Comparison of ENCODE assay signal across 1 cellular context in the genomic region with DNA sequence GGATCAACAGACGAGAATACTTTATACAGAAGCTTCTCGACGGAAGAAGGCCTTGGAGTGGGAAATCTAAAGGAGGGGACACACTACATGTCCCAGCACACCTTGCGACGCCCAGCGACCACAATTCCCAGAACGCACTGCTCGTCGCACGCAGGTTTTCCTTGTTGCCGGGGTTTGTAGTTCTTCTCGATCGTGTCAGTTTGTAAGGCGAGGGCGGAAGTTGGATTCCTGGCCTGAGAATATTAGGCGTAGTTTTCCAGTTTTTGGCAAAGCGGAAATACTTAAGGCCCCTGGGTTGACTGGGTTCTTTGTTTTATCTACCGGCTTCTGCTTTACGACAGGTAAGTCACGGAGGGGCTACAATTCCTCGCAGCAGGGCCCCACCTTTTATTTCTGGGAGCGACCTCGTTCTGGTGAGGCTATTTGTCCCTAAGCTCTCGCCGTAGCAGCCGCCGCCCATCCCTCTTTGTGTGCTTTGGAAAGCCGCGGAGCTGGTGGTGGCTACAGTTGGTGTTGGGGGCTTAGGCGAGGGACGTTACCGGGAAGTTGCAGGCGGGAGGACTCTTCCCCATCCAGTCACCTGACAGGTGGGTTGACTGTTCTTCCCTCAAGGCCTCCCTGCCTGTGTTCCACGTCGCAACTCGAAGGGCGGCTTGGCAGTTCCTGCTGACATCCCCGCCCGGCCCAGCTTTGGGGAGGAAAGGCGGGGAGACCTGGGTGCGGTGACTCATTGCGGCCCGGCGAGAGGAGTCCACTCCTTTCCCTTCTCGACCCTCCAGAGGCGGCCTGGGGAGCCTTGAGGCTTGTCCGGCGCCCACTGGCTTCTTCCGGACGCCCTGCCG.
TF ChIP-seq lines count a peak whose summit lies in the region.

TSS of gene DYNC1I2 (plus strand) at position 183 of the 842 bp plus-strand sequence. CDS start 2,687 bp downstream, outside the sequence.

TF ChIP-seq in A549, 52 proteins besides CTCF, POLR2A, EP300 and RAD21 (continued from another document):
- TF ChIP-seq, protein P1, sequence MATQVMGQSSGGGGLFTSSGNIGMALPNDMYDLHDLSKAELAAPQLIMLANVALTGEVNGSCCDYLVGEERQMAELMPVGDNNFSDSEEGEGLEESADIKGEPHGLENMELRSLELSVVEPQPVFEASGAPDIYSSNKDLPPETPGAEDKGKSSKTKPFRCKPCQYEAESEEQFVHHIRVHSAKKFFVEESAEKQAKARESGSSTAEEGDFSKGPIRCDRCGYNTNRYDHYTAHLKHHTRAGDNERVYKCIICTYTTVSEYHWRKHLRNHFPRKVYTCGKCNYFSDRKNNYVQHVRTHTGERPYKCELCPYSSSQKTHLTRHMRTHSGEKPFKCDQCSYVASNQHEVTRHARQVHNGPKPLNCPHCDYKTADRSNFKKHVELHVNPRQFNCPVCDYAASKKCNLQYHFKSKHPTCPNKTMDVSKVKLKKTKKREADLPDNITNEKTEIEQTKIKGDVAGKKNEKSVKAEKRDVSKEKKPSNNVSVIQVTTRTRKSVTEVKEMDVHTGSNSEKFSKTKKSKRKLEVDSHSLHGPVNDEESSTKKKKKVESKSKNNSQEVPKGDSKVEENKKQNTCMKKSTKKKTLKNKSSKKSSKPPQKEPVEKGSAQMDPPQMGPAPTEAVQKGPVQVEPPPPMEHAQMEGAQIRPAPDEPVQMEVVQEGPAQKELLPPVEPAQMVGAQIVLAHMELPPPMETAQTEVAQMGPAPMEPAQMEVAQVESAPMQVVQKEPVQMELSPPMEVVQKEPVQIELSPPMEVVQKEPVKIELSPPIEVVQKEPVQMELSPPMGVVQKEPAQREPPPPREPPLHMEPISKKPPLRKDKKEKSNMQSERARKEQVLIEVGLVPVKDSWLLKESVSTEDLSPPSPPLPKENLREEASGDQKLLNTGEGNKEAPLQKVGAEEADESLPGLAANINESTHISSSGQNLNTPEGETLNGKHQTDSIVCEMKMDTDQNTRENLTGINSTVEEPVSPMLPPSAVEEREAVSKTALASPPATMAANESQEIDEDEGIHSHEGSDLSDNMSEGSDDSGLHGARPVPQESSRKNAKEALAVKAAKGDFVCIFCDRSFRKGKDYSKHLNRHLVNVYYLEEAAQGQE (IDR thresholded peaks at IDR 0.05) = 0 out of 2 replicates have a peak, but pooled peaks have one; percentile 21
- peak; percentile 95 for TF ChIP-seq PHF8 (IDR thresholded peaks at IDR 0.05; ENCODE audit: borderline replicate concordance, low read depth)
- TF ChIP-seq FOSL2 (IDR thresholded peaks at IDR 0.05) = no peak
- peak; percentile 85 for TF ChIP-seq FOSL2 (CRISPR knock-in tag; IDR thresholded peaks at IDR 0.05)
- TF ChIP-seq NFE2L2 (conservative IDR thresholded peaks at IDR 0.05; ENCODE audit: low read length) = no peak
- TF ChIP-seq MAZ (IDR thresholded peaks at IDR 0.05; ENCODE audit: borderline replicate concordance, low read depth, low read length) = no peak
- TF ChIP-seq HEYL (CRISPR knock-in tag; IDR thresholded peaks at IDR 0.05) = no peak
- TF ChIP-seq CHD4 (IDR thresholded peaks at IDR 0.05; ENCODE audit: borderline replicate concordance) = no peak
- TF ChIP-seq, protein P2, sequence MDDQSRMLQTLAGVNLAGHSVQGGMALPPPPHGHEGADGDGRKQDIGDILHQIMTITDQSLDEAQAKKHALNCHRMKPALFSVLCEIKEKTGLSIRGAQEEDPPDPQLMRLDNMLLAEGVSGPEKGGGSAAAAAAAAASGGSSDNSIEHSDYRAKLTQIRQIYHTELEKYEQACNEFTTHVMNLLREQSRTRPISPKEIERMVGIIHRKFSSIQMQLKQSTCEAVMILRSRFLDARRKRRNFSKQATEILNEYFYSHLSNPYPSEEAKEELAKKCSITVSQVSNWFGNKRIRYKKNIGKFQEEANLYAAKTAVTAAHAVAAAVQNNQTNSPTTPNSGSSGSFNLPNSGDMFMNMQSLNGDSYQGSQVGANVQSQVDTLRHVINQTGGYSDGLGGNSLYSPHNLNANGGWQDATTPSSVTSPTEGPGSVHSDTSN (IDR thresholded peaks at IDR 0.05) = no peak
- TF ChIP-seq CHD2 (IDR thresholded peaks at IDR 0.05; ENCODE audit: low read length, partially characterized antibody) = no peak
- no peak for TF ChIP-seq ZSCAN20 (CRISPR knock-in tag; IDR thresholded peaks at IDR 0.05)
- TF ChIP-seq ZNF302 (CRISPR knock-in tag; IDR thresholded peaks at IDR 0.05) = no peak
- TF ChIP-seq ZC3H11A (IDR thresholded peaks at IDR 0.05) = no peak
- no peak for TF ChIP-seq TP53 (CRISPR knock-in tag; IDR thresholded peaks at IDR 0.05)
- TF ChIP-seq, protein P3, sequence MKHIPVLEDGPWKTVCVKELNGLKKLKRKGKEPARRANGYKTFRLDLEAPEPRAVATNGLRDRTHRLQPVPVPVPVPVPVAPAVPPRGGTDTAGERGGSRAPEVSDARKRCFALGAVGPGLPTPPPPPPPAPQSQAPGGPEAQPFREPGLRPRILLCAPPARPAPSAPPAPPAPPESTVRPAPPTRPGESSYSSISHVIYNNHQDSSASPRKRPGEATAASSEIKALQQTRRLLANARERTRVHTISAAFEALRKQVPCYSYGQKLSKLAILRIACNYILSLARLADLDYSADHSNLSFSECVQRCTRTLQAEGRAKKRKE (CRISPR knock-in tag; IDR thresholded peaks at IDR 0.05; ENCODE audit: low read depth) = no peak
- peak; percentile 71 for TF ChIP-seq MAX (IDR thresholded peaks at IDR 0.05)
- TF ChIP-seq FOXS1 (CRISPR knock-in tag; IDR thresholded peaks at IDR 0.05) = no peak
- TF ChIP-seq JUN (IDR thresholded peaks at IDR 0.05) = peak in 1 of 2 experiments; percentile 78; a peak in 3 of 5 replicates
- TF ChIP-seq, protein P4, sequence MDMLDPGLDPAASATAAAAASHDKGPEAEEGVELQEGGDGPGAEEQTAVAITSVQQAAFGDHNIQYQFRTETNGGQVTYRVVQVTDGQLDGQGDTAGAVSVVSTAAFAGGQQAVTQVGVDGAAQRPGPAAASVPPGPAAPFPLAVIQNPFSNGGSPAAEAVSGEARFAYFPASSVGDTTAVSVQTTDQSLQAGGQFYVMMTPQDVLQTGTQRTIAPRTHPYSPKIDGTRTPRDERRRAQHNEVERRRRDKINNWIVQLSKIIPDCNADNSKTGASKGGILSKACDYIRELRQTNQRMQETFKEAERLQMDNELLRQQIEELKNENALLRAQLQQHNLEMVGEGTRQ (IDR thresholded peaks at IDR 0.05) = 0 out of 2 replicates have a peak, but pooled peaks have one; percentile 4
- no peak for TF ChIP-seq ZFP36 (IDR thresholded peaks at IDR 0.05; ENCODE audit: borderline replicate concordance, partially characterized antibody)
- 0 out of 2 replicates have a peak, but pooled peaks have one; percentile 21 for TF ChIP-seq KDM5A (IDR thresholded peaks at IDR 0.05)
- no peak for TF ChIP-seq ELK1 (IDR thresholded peaks at IDR 0.05; ENCODE audit: low read depth, low read length)
- 0 out of 2 replicates have a peak, but pooled peaks have one; percentile 18 for TF ChIP-seq HMGXB4 (CRISPR knock-in tag; IDR thresholded peaks at IDR 0.05; ENCODE audit: borderline replicate concordance)
- TF ChIP-seq NPAS2 (CRISPR knock-in tag; IDR thresholded peaks at IDR 0.05; ENCODE audit: borderline replicate concordance) = no peak
- TF ChIP-seq HOXA7 (CRISPR knock-in tag; IDR thresholded peaks at IDR 0.05) = no peak
- no peak for TF ChIP-seq CBX8 (IDR thresholded peaks at IDR 0.05)
- no peak for TF ChIP-seq MAFK (IDR thresholded peaks at IDR 0.05; ENCODE audit: partially characterized antibody)
- TF ChIP-seq RARB (CRISPR knock-in tag; IDR thresholded peaks at IDR 0.05) = no peak
- TF ChIP-seq, protein P5, sequence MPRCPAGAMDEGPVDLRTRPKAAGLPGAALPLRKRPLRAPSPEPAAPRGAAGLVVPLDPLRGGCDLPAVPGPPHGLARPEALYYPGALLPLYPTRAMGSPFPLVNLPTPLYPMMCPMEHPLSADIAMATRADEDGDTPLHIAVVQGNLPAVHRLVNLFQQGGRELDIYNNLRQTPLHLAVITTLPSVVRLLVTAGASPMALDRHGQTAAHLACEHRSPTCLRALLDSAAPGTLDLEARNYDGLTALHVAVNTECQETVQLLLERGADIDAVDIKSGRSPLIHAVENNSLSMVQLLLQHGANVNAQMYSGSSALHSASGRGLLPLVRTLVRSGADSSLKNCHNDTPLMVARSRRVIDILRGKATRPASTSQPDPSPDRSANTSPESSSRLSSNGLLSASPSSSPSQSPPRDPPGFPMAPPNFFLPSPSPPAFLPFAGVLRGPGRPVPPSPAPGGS (IDR thresholded peaks at IDR 0.05) = peak; percentile 54; the same call in 1 of the 3 replicates
- TF ChIP-seq CBX2 (IDR thresholded peaks at IDR 0.05; ENCODE audit: borderline replicate concordance, low read depth) = no peak
- no peak for TF ChIP-seq NR3C1 (IDR thresholded peaks at IDR 0.05)
- no peak for TF ChIP-seq KDM1A (IDR thresholded peaks at IDR 0.05; ENCODE audit: low read depth)
